8 cellular contexts compared by ENCODE assay signal in genomic region chr1:150234309-150234646, GRCh38.
DNase-seq lines count a peak whose midpoint lies in the region; ATAC-seq, FAIRE-seq and TF ChIP-seq lines count a peak whose summit lies in the region.

No MANE protein-coding gene starts in this region.

- H3K36me3 ChIP-seq in mucosa of rectum (ENCODE audit: control insufficient read depth in 2 of 2, insufficient read depth in 2 of 2, low read length in 2 of 2): no peaks in the 10 kb centered on the region

- H3K27ac ChIP-seq in HL-60 (replicated peaks) (peak overlapping the region; percentile 97), coronary artery (peak overlapping the region; percentile 97 to 98), mucosa of rectum (ENCODE audit: low read depth in 2 of 2, low read length in 2 of 2) (peak overlapping the region; percentile 91 to 94)

- no peak for DNase-seq in AG04449 (ENCODE audit: low read depth, low spot score)
- no peak for DNase-seq in HL-60 (ENCODE audit: low read depth in 1 of 2, low spot score in 1 of 2)
- DNase-seq in coronary artery (ENCODE audit: low spot score): no peak
- no peak for DNase-seq in D721Med (ENCODE audit: insufficient read length, low spot score)
- DNase-seq in effector CD8-positive, alpha-beta T cell (lab: John Stamatoyannopoulos, UW): no peak

- H3K4me1 ChIP-seq in mucosa of rectum (ENCODE audit: control insufficient read depth in 2 of 2, insufficient read depth in 2 of 2, low read length in 2 of 2): peaks cover 10 to 17% of the 10 kb centered on the region in 2 donors

- FAIRE-seq in D721Med (lab: Jason Lieb, UNC): no peak

- H3K4me3 ChIP-seq in AG04449 (ENCODE audit: low read depth, low read length) (peak overlapping the region; percentile 89), HL-60 (replicated peaks; ENCODE audit: insufficient read depth, low read length) (peak overlapping the region; percentile 72), coronary artery (peak overlapping the region; percentile 81), mucosa of rectum (ENCODE audit: low read length in 2 of 2) (peak overlapping the region; percentile 83 to 95)

- POLR2A ChIA-PET in AG04449 (lab: Yijun Ruan, JAX): interaction anchor here (0.7 to 0.9 kb wide), 3 partner anchors 48 to 82 kb away, joined by 3 to 6 read pairs (median 3); partner anchors contain the start of gene CIART

- TF ChIP-seq CTCF in AG04449 (IDR thresholded peaks at IDR 0.05; ENCODE audit: insufficient read depth, low read length, missing control alignments) (no peak), HL-60 (IDR thresholded peaks at IDR 0.05; ENCODE audit: insufficient read depth, low read length) (no peak), coronary artery (IDR thresholded peaks at IDR 0.05) (no peak), D721Med (IDR thresholded peaks at IDR 0.05; ENCODE audit: insufficient read depth, missing control alignments) (no peak)

- H3K27me3 ChIP-seq in HL-60 (ENCODE audit: insufficient read depth, poor library complexity, severe bottlenecking): no peaks in the 10 kb centered on the region
- H3K27me3 ChIP-seq in mucosa of rectum (ENCODE audit: control insufficient read depth in 2 of 2, insufficient read depth in 2 of 2, low read length in 2 of 2): no peaks in the 10 kb centered on the region

- peak overlapping the region; percentile 81 to 92 for H3K9ac ChIP-seq in mucosa of rectum (ENCODE audit: low read depth in 1 of 2, low read length in 2 of 2)

- ATAC-seq in HG03460 (IDR thresholded peaks at IDR 0.05; ENCODE audit: unreplicated experiment) (no peak), HG03565 (IDR thresholded peaks at IDR 0.05; ENCODE audit: unreplicated experiment) (no peak)

- CTCF ChIA-PET in AG04449 (lab: Yijun Ruan, JAX): interaction anchor here (1.0 to 4.6 kb wide), 6 partner anchors 10 to 162 kb away, joined by 3 to 30 read pairs (median 4); no protein-coding TSS in a partner anchor

- H3K9me3 ChIP-seq in mucosa of rectum (ENCODE audit: control insufficient read depth in 2 of 2, low read length in 2 of 2): no peaks in the 10 kb centered on the region
